8 cellular contexts compared by ENCODE assay signal in genomic region chr6:52419809-52420667, GRCh38.
DNase-seq lines count a peak whose midpoint lies in the region; ATAC-seq and TF ChIP-seq lines count a peak whose summit lies in the region.

Gene EFHC1, plus strand, starts transcription at chr6:52420342. Its CDS starts 69 bp downstream, at chr6:52420411.

- peak; percentile 91 for ATAC-seq in GM19023 (IDR thresholded peaks at IDR 0.05; ENCODE audit: unreplicated experiment)
- peak; percentile 95 for ATAC-seq in HG03196 (IDR thresholded peaks at IDR 0.05; ENCODE audit: unreplicated experiment)

- no peak for TF ChIP-seq CTCF in AG09309 (IDR thresholded peaks at IDR 0.05; ENCODE audit: control insufficient read depth, insufficient read depth, low read depth, low read length, missing control alignments)

- DNase-seq in AG09309 (ENCODE audit: low read depth) (peak; percentile 85), NCI-H345 (lab: John Stamatoyannopoulos, UW) (peak; percentile 99), cerebellar cortex (ENCODE audit: low spot score) (peak; percentile 98), islet precursor cell (peak; percentile 99)
- DNase-seq in activated CD4-positive, CD25-positive, alpha-beta regulatory T cell (lab: John Stamatoyannopoulos, UW), result peak; percentile 93 to 97 (median 96)
- DNase-seq in stimulated activated CD4-positive, alpha-beta T cell treated with anti-CD3 and anti-CD28 coated beads, Interleukin-12 subunit alpha, Interleukin-12 subunit beta, amount 100 ng/mL, for 48 hours (ENCODE audit: low read depth in 2 of 3, low spot score in 1 of 3), result peak; percentile 96 to 99 (median 98)

- H3K4me3 ChIP-seq in AG09309 (ENCODE audit: control insufficient read depth, low read depth, low read length), result peak within 1 kb of the TSS; percentile 90

Comparison
In these comparisons a context has a peak if more than half of its experiments do, and no peak if none do; other contexts are left out.
1. Peak in every context shown above with its lines: DNase-seq, ATAC-seq and H3K4me3 ChIP-seq.